Comparison of ENCODE assay signal across 7 cellular contexts in the genomic region with DNA sequence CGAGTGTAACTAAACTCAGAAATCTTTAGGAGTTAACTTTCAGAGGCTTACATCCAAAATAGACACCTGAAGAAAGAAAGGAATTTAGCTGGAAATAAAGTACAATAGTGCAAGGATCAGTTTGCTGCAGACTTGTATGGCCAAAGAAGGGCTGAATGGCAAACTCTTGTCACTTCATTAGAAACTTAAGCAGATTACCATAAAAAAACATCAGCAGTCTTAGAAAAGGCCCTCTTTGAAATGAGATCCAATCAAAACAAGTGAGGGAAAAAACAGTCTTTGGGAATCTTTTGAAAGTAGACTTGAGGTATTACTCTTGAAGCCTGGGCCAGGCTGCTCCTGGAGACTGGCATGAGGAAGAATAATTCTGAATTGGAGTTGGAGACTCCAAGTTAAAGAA.
"Had no signal": no experiment of that assay in that cellular context is flagged by ENCODE, and none has a peak within 500 bp of the region (broad histone marks: within the 10 kb centered on the region; RNA-seq: fewer than 3 reads in every experiment).

No MANE protein-coding gene starts in this region.

- H3K27me3 Mint-ChIP-seq: IgD-negative memory B cell had no signal

- H3K36me3 Mint-ChIP-seq: IgD-negative memory B cell had no signal

- DNase-seq: IMR-90, KBM-7, KG1 had no signal

- H3K27ac Mint-ChIP-seq: IgD-negative memory B cell had no signal

- H3K27ac ChIP-seq: HL-60 had no signal

- ATAC-seq: HepG2, K562 had no signal

- H3K4me3 Mint-ChIP-seq: IgD-negative memory B cell had no signal

- H3K4me3 ChIP-seq: K562 had no signal
